16 cellular contexts compared by ENCODE assay signal in the genomic region with DNA sequence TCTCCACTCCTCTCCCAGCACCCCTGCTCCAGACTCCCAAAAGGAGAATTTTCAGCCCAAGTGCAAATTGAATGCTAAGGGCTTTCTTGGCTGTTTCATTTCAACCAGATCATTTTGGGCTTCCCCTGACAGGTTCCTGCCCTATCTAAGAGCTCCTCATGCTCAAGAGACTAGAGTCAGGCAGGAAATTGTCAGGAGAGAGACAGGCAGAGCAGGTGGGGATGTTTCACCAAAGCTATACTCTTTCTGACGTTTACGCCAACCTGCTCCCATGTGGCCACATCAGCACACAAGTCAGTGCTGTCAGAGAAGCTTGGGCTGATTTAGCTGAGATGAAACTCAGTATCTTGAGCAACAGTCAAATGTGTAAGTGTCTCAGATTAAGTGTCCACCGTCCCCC. TPM values are rescaled to one million over a fixed set of nuclear protein-coding genes. Genes with fewer than 3 reads are reported as not detected.
DNase-seq lines count a peak whose midpoint lies in the region; ATAC-seq and TF ChIP-seq lines count a peak whose summit lies in the region.
"Had no signal": no experiment of that assay in that cellular context is flagged by ENCODE, and none has a peak within 500 bp of the region (broad histone marks: within the 10 kb centered on the region; RNA-seq: fewer than 3 reads in every experiment).

No MANE protein-coding gene starts in this region.

- no peaks in the 10 kb centered on the region; the same call in 1 of the 2 replicates for H4K20me1 ChIP-seq in IMR-90 (ENCODE audit: insufficient read depth, low read length)

- no peak for TF ChIP-seq CTCF in CD14-positive monocyte (IDR thresholded peaks at IDR 0.05)
- no peak for TF ChIP-seq CTCF in IMR-90 (conservative IDR thresholded peaks at IDR 0.05; ENCODE audit: low read depth, low read length)
- no peak for TF ChIP-seq CTCF in coronary artery (IDR thresholded peaks at IDR 0.05)
- no peak for TF ChIP-seq CTCF in ovary (IDR thresholded peaks at IDR 0.05)

- no peak overlapping the region for H3K4me2 ChIP-seq in IMR-90 (ENCODE audit: low read depth, low read length)

- intact Hi-C loops in CD14-positive monocyte (cut with micrococcal nuclease): loop anchor here in 1 of 2 donors (2.0 to 5.0 kb wide), 2 partner anchors 28 to 71 kb away; no protein-coding TSS in a partner anchor
- intact Hi-C loops in IMR-90 (cut with micrococcal nuclease): no loop called here
- intact Hi-C loops in ovary (cut with DNase I): no loop called here
- intact Hi-C loops in CD4-positive, alpha-beta memory T cell (cut with micrococcal nuclease): loop anchor here (10.0 kb wide), 1 partner anchor 58 kb away; no protein-coding TSS in a partner anchor

- peaks cover 54% of the 10 kb centered on the region for H3K9me1 ChIP-seq in IMR-90 (ENCODE audit: insufficient read depth, low read length)

- POLR2A ChIA-PET in IMR-90 (lab: Charles Lee; ENCODE audit: unreplicated experiment): no interaction called here
- POLR2A ChIA-PET in CD4-positive, alpha-beta memory T cell (lab: Charles Lee; ENCODE audit: partially characterized antibody): no interaction called here

- dilution Hi-C loops in IMR-90 (cut with HindIII; ENCODE audit: low sequenced_read_pairs, unreplicated experiment): no loop called here

- no peak for TF ChIP-seq RAD21 in IMR-90 (IDR thresholded peaks at IDR 0.05; ENCODE audit: low read length)

- no peak overlapping the region for H2AK9ac ChIP-seq in IMR-90 (replicated peaks; ENCODE audit: low read depth, low read length, poor library complexity)

- TF ChIP-seq EP300 in ovary (IDR thresholded peaks at IDR 0.05): no peak

- H2BK15ac ChIP-seq in IMR-90 (ENCODE audit: low read depth, low read length): peak overlapping the region; percentile 87; the same call in 1 of the 3 replicates

- no peak overlapping the region for H3K9ac ChIP-seq in IMR-90 (ENCODE audit: low read depth, low read length)
- H3K9ac ChIP-seq: parathyroid adenoma had no signal

- peaks cover 88% of the 10 kb centered on the region for H3K4me1 Mint-ChIP-seq in CD14-positive monocyte
- peaks cover 36 to 64% (median 55%) of the 10 kb centered on the region in 4 donors for H3K4me1 Mint-ChIP-seq in CD4-positive, alpha-beta memory T cell

- in situ Hi-C loops in IMR-90 (cut with MboI; ENCODE audit: low sequenced_read_pairs): no loop called here

- H3K27ac Mint-ChIP-seq in CD14-positive monocyte: peak overlapping the region in 5 of 7 donors; percentile 75 to 93 (median 89)
- H3K27ac Mint-ChIP-seq in CD4-positive, alpha-beta memory T cell: peak overlapping the region in 2 of 7 donors; percentile 42 to 57
- H3K27ac Mint-ChIP-seq: activated CD4-positive, alpha-beta memory T cell treated with anti-CD3 and anti-CD28 coated beads for 36 hours; CD8-positive, alpha-beta T cell had no signal

- H3K27ac ChIP-seq in IMR-90 (ENCODE audit: insufficient read depth, low read length) (no peak overlapping the region), coronary artery (peak overlapping the region; percentile 18 to 86), ovary (peak overlapping the region; percentile 7 to 52)
- no peak overlapping the region for H3K27ac ChIP-seq in CD4-positive, alpha-beta memory T cell (ENCODE audit: low read depth, low read length)

- DNase-seq in CD14-positive monocyte (ENCODE audit: low spot score) (no peak), IMR-90 (no peak), coronary artery (ENCODE audit: low spot score) (no peak), ovary (no peak), NCI-H524 (lab: John Stamatoyannopoulos, UW) (no peak), germinal center (ENCODE audit: low spot score) (no peak)
- DNase-seq in CD4-positive, alpha-beta memory T cell: no peak
- DNase-seq: activated CD4-positive, alpha-beta memory T cell treated with anti-CD3 and anti-CD28 coated beads for 36 hours; activated naive CD8-positive, alpha-beta T cell treated with anti-CD3 and anti-CD28 coated beads, Interleukin-2, amount 10 ng/mL, durations not matched to agents 7 days and 5 days; CD8-positive, alpha-beta T cell; NCI-H1417; NCI-H82; stimulated activated CD4-positive, alpha-beta T cell treated with anti-CD3 and anti-CD28 coated beads, Interleukin-4, amount 100 ng/mL, for 1 hour had no signal

- WGBS in IMR-90 (ENCODE audit: extremely low coverage in 2 of 2, insufficient read length in 1 of 2), 2 experiments: no CpG with 5 or more reads among the region's 3 CpGs
- 72 to 78% (median 75%) methylated on average over 3 of the region's 3 CpGs for WGBS in ovary, 3 donors

- H2AK5ac ChIP-seq in IMR-90 (ENCODE audit: low read depth, low read length): peak overlapping the region; percentile 96

- H3K9me3 ChIP-seq in IMR-90 (ENCODE audit: control insufficient read depth, insufficient read depth, low read length) (no peaks in the 10 kb centered on the region), ovary (no peaks in the 10 kb centered on the region)
- no peaks in the 10 kb centered on the region for H3K9me3 ChIP-seq in CD4-positive, alpha-beta memory T cell (ENCODE audit: control insufficient read depth in 1 of 2, low read length in 2 of 2)

- H2BK120ac ChIP-seq in IMR-90 (ENCODE audit: low read depth, low read length): peak overlapping the region; percentile 58

- CTCF ChIA-PET in IMR-90 (lab: Yijun Ruan, JAX): interaction anchor here (1.7 to 2.9 kb wide), 2 partner anchors 9 to 159 kb away, joined by 6 to 12 read pairs; no protein-coding TSS in a partner anchor
- CTCF ChIA-PET in CD4-positive, alpha-beta memory T cell (lab: Charles Lee; ENCODE audit: partially characterized antibody): interaction anchor here (1.2 to 1.6 kb wide), 2 partner anchors 28 to 159 kb away, joined by 4 to 6 read pairs; no protein-coding TSS in a partner anchor

- peak overlapping the region; percentile 97; the same call in 1 of the 2 replicates for H3K14ac ChIP-seq in IMR-90 (replicated peaks; ENCODE audit: low read depth, low read length)

- peak overlapping the region; percentile 28; the same call in 1 of the 2 replicates for H3K23ac ChIP-seq in IMR-90 (ENCODE audit: low read depth, low read length)

- H3K56ac ChIP-seq in IMR-90 (ENCODE audit: extremely low read depth, insufficient read depth, low read length): no peak overlapping the region

- peak overlapping the region; percentile 9; the same call in 1 of the 2 replicates for H4K5ac ChIP-seq in IMR-90 (ENCODE audit: low read depth, low read length)

- peaks cover 5 to 96% of the 10 kb centered on the region in 2 experiments; a peak in 3 of 4 replicates for H3K79me1 ChIP-seq in IMR-90 (ENCODE audit: low read depth in 1 of 2, low read length in 2 of 2)

- no peak for ATAC-seq in IMR-90 (ENCODE audit: low read depth)
- no peak for ATAC-seq in GM21825 (IDR thresholded peaks at IDR 0.05; ENCODE audit: unreplicated experiment)
- ATAC-seq: CD8-positive, alpha-beta T cell had no signal

- peak overlapping the region; percentile 10; the same call in 1 of the 2 replicates for H4K91ac ChIP-seq in IMR-90 (ENCODE audit: insufficient read depth, low read depth, low read length)

- H3K4me3 ChIP-seq in IMR-90 (ENCODE audit: insufficient read depth, low read depth, low read length) (no peak overlapping the region), coronary artery (no peak overlapping the region), ovary (no peak overlapping the region)
- H3K4me3 ChIP-seq in CD4-positive, alpha-beta memory T cell (ENCODE audit: low read length in 2 of 2): no peak overlapping the region

- TF ChIP-seq POLR2A in IMR-90 (IDR thresholded peaks at IDR 0.05; ENCODE audit: low read depth, low read length) (no peak), ovary (IDR thresholded peaks at IDR 0.05) (no peak)

- 0 out of 2 replicates have a peak overlapping the region, but pooled peaks have one; percentile 4 for H3K18ac ChIP-seq in IMR-90 (ENCODE audit: low read depth, low read length)

- H3K9me3 Mint-ChIP-seq in CD14-positive monocyte: peaks cover 0 to 2% (median 0%) of the 10 kb centered on the region in 7 donors
- peaks cover 0 to 1% (median 0%) of the 10 kb centered on the region in 8 donors for H3K9me3 Mint-ChIP-seq in CD4-positive, alpha-beta memory T cell
- H3K9me3 Mint-ChIP-seq: activated CD4-positive, alpha-beta memory T cell treated with anti-CD3 and anti-CD28 coated beads for 36 hours; activated naive CD8-positive, alpha-beta T cell treated with anti-CD3 and anti-CD28 coated beads, Interleukin-2, amount 10 ng/mL, durations not matched to agents 7 days and 5 days; CD8-positive, alpha-beta T cell; stimulated activated naive CD8-positive, alpha-beta T cell treated with anti-CD3 and anti-CD28 coated beads, Interleukin-15, Interleukin-2, amounts not matched to agents 100 ng/mL and 50 ng/mL, for 24 hours had no signal

- BruUV-seq in IMR-90 (replicated peaks; lab: Mats Ljungman, UMichigan): no TSS peak

- H3K27me3 Mint-ChIP-seq in CD14-positive monocyte (ENCODE audit: low read depth in 3 of 3): peaks cover 16 to 40% (median 34%) of the 10 kb centered on the region in 3 donors
- no peaks in the 10 kb centered on the region for H3K27me3 Mint-ChIP-seq in CD4-positive, alpha-beta memory T cell
- H3K27me3 Mint-ChIP-seq: activated CD4-positive, alpha-beta memory T cell treated with anti-CD3 and anti-CD28 coated beads for 36 hours; activated naive CD8-positive, alpha-beta T cell treated with anti-CD3 and anti-CD28 coated beads, Interleukin-2, amount 10 ng/mL, durations not matched to agents 7 days and 5 days; stimulated activated naive CD8-positive, alpha-beta T cell treated with anti-CD3 and anti-CD28 coated beads, Interleukin-15, Interleukin-2, amounts not matched to agents 100 ng/mL and 50 ng/mL, for 24 hours had no signal

- peak overlapping the region; percentile 86 for H3K4ac ChIP-seq in IMR-90 (ENCODE audit: low read depth, low read length)

- no peak overlapping the region for H2BK5ac ChIP-seq in IMR-90 (ENCODE audit: low read depth, low read length, poor library complexity, severe bottlenecking)

- H2AFZ ChIP-seq in IMR-90 (replicated peaks; ENCODE audit: low read length, poor library complexity): no peak overlapping the region
- H2AFZ ChIP-seq: parathyroid adenoma had no signal

- no peaks in the 10 kb centered on the region for H3K27me3 ChIP-seq in IMR-90 (ENCODE audit: control insufficient read depth, insufficient read depth, low read length)
- no peaks in the 10 kb centered on the region for H3K27me3 ChIP-seq in ovary
- H3K27me3 ChIP-seq in CD4-positive, alpha-beta memory T cell (ENCODE audit: insufficient read depth, low read length): no peaks in the 10 kb centered on the region

- H4K8ac ChIP-seq in IMR-90 (ENCODE audit: low read depth in 2 of 2, low read length in 2 of 2): peak overlapping the region in 1 of 2 experiments; percentile 41; a peak in 2 of 4 replicates

- H3K4me1 ChIP-seq in IMR-90 (ENCODE audit: control insufficient read depth, insufficient read depth, low read length) (peaks cover 42% of the 10 kb centered on the region), ovary (ENCODE audit: insufficient read depth) (peaks cover 28% of the 10 kb centered on the region)
- H3K4me1 ChIP-seq in CD4-positive, alpha-beta memory T cell (ENCODE audit: insufficient read depth, low read length): peaks cover 51% of the 10 kb centered on the region

- peaks cover 10% of the 10 kb centered on the region for H3K36me3 ChIP-seq in IMR-90 (ENCODE audit: control insufficient read depth, insufficient read depth, low read length)
- no peaks in the 10 kb centered on the region for H3K36me3 ChIP-seq in ovary
- peaks cover 17% of the 10 kb centered on the region for H3K36me3 ChIP-seq in CD4-positive, alpha-beta memory T cell (ENCODE audit: insufficient read depth, low read length)

- H3K36me3 Mint-ChIP-seq in CD14-positive monocyte: peaks cover 39 to 51% of the 10 kb centered on the region in 2 donors
- peaks cover 37 to 39% of the 10 kb centered on the region in 2 donors for H3K36me3 Mint-ChIP-seq in CD4-positive, alpha-beta memory T cell

- H2BK20ac ChIP-seq in IMR-90 (ENCODE audit: low read depth, low read length): peak overlapping the region; percentile 6; the same call in 1 of the 2 replicates

- H3K4me3 Mint-ChIP-seq in CD14-positive monocyte: peak overlapping the region in 1 of 2 donors; percentile 67
- H3K4me3 Mint-ChIP-seq in CD4-positive, alpha-beta memory T cell: no peak overlapping the region
- H3K4me3 Mint-ChIP-seq: activated CD4-positive, alpha-beta memory T cell treated with anti-CD3 and anti-CD28 coated beads for 36 hours; CD8-positive, alpha-beta T cell; stimulated activated naive CD8-positive, alpha-beta T cell treated with anti-CD3 and anti-CD28 coated beads, Interleukin-15, Interleukin-2, amounts not matched to agents 100 ng/mL and 50 ng/mL, for 24 hours had no signal

RNA-seq across cellular contexts. Expression of gene HIC1, which starts 31.4 kb away (rescaled TPM):
- under 1 TPM; 0.13 to 0.30 TPM for polyA plus RNA-seq in CD14-positive monocyte
- 10.0 and 10.4 TPM in 2 replicates for total RNA-seq in IMR-90 (2012; rRNA removed)
- 23.0 and 30.9 TPM in 2 replicates for polyA plus RNA-seq in IMR-90 (2012; rRNA removed)
- 17.8 and 60.2 TPM in 2 replicates for polyA plus RNA-seq in IMR-90 (2012; cell fraction: cytosol; rRNA removed)
- polyA plus RNA-seq in IMR-90 (2012; cell fraction: nucleus; rRNA removed; ENCODE audit: low replicate concordance): 69.0 and 122 TPM in 2 replicates
- total RNA-seq in ovary: 100 to 1,000 TPM in 1 of 7 donors, 10 to 100 TPM in 6; 35.0 to 108 (median 68.0) TPM
- 10 to 100 TPM in 1 of 2 donors, 1 to 10 TPM in 1; 3.9 to 16.3 TPM for polyA plus RNA-seq in ovary
- 1 to 10 TPM; 4.9 to 5.2 TPM for total RNA-seq in CD4-positive, alpha-beta memory T cell
- 1 to 10 TPM in 1 of 2 donors, under 1 TPM in 1; 0.39 to 1.6 TPM for polyA plus RNA-seq in CD4-positive, alpha-beta memory T cell

RNA-seq across cellular contexts. Expression of gene OVCA2, which starts 44.5 kb away (rescaled TPM):
- polyA plus RNA-seq in CD14-positive monocyte (10 to 100 TPM; 69.1 to 94.9 TPM), IMR-90 (2012; rRNA removed) (46.9 and 52.6 TPM in 2 replicates), ovary (10 to 100 TPM; 13.2 to 28.3 TPM)
- total RNA-seq in IMR-90 (2012; rRNA removed) (38.7 and 42.2 TPM in 2 replicates), ovary (10 to 100 TPM; 19.1 to 26.4 (median 21.2) TPM)
- 40.4 and 50.0 TPM in 2 replicates for polyA plus RNA-seq in IMR-90 (2012; cell fraction: cytosol; rRNA removed)
- 23.2 and 26.2 TPM in 2 replicates for polyA plus RNA-seq in IMR-90 (2012; cell fraction: nucleus; rRNA removed; ENCODE audit: low replicate concordance)
- 10 to 100 TPM; 27.9 to 36.7 TPM for total RNA-seq in CD4-positive, alpha-beta memory T cell
- 10 to 100 TPM; 49.6 to 90.3 TPM for polyA plus RNA-seq in CD4-positive, alpha-beta memory T cell

RNA-seq across cellular contexts. Expression of gene DPH1, which starts 56.4 kb away (rescaled TPM):
- polyA plus RNA-seq in CD14-positive monocyte (1 to 10 TPM; 7.5 to 9.3 TPM), IMR-90 (2012; rRNA removed) (49.9 and 51.9 TPM in 2 replicates), ovary (10 to 100 TPM; 27.5 to 47.2 TPM)
- total RNA-seq in IMR-90 (2012; rRNA removed) (20.6 and 24.4 TPM in 2 replicates), ovary (10 to 100 TPM; 42.4 to 77.7 (median 46.0) TPM)
- 31.8 and 38.7 TPM in 2 replicates for polyA plus RNA-seq in IMR-90 (2012; cell fraction: cytosol; rRNA removed)
- polyA plus RNA-seq in IMR-90 (2012; cell fraction: nucleus; rRNA removed; ENCODE audit: low replicate concordance): 153 and 299 TPM in 2 replicates
- total RNA-seq in CD4-positive, alpha-beta memory T cell: 10 to 100 TPM; 76.6 to 95.8 TPM
- polyA plus RNA-seq in CD4-positive, alpha-beta memory T cell: 10 to 100 TPM; 30.8 to 39.8 TPM

Comparison
In these comparisons a context has a peak if more than half of its experiments do, and no peak if none do; other contexts are left out.
1. H3K27ac ChIP-seq: peak in coronary artery (2 of 2) and ovary (2 of 2); none in IMR-90 (single experiment) and CD4-positive, alpha-beta memory T cell (single experiment).